In the genomic region with DNA sequence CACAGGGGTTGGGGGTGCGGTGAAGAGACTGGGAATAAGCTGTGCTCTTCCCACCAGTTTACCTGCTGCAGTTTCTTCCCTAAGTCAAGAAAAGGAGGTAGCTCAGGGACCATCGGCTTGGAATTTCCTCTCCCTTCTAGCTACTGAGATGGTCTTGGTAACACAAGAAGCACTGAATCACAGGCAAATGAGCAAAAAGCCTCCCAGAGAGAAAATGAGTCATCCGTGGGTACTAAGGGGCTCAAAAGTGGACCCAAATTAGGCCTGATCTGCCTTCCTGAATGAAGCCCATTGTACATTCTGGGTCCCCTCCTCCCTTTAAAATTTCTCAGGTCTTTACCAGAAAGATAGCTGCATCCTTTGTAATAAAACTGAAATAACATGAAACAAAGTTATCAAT, we compare ENCODE assay signal across 15 cellular contexts. TPM values are rescaled to one million over a fixed set of nuclear protein-coding genes. Genes with fewer than 3 reads are reported as not detected.
DNase-seq lines count a peak whose midpoint lies in the region; FAIRE-seq and TF ChIP-seq lines count a peak whose summit lies in the region.
"Had no signal": no experiment of that assay in that cellular context is flagged by ENCODE, and none has a peak within 500 bp of the region (broad histone marks: within the 10 kb centered on the region; RNA-seq: fewer than 3 reads in every experiment).

No MANE protein-coding gene starts in this region.

- peaks cover 12% of the 10 kb centered on the region for H3F3A ChIP-seq in smooth muscle cell (ENCODE audit: low read depth)

- no peaks in the 10 kb centered on the region for H3K36me3 ChIP-seq in SJCRH30
- H3K36me3 ChIP-seq in smooth muscle cell (ENCODE audit: low read depth) = no peaks in the 10 kb centered on the region

- TF ChIP-seq CTCF in smooth muscle cell (IDR thresholded peaks at IDR 0.05; ENCODE audit: borderline replicate concordance, insufficient read depth, poor library complexity, severe bottlenecking) = no peak

- no peaks in the 10 kb centered on the region for H4K20me1 ChIP-seq in smooth muscle cell (ENCODE audit: low read depth)

- no peak overlapping the region for H3K4me3 ChIP-seq in SJCRH30
- no peak overlapping the region for H3K4me3 ChIP-seq in smooth muscle cell
- H3K4me3 ChIP-seq: thoracic aorta had no signal

- WGBS in smooth muscle cell (ENCODE audit: low lambda C conversion rate) = 50% methylated on average over 3 of the region's 3 CpGs

- H3K27ac ChIP-seq in SJCRH30 = no peak overlapping the region; the same call in 1 of the 2 replicates
- peak overlapping the region; percentile 61 for H3K27ac ChIP-seq in epithelial cell of prostate
- peak overlapping the region; percentile 56 for H3K27ac ChIP-seq in smooth muscle cell (ENCODE audit: low read depth)
- H3K27ac ChIP-seq: thoracic aorta had no signal

- peak overlapping the region; percentile 6 for H3K4me2 ChIP-seq in smooth muscle cell

- H3K9me3 ChIP-seq in SJCRH30 (replicated peaks) = no peaks in the 10 kb centered on the region
- no peaks in the 10 kb centered on the region for H3K9me3 ChIP-seq in smooth muscle cell (replicated peaks; ENCODE audit: low read depth)
- H3K9me3 ChIP-seq: thoracic aorta had no signal

- DNase-seq in H54 (ENCODE audit: insufficient read length, low spot score) (peak; percentile 37), SJCRH30 (peak; percentile 16 to 51), epithelial cell of prostate (ENCODE audit: low read depth, low spot score) (no peak), smooth muscle cell (lab: John Stamatoyannopoulos, UW; ENCODE audit: unreplicated experiment) (no peak), HK-2 (ENCODE audit: unreplicated experiment) (no peak), NCI-H2227 (lab: John Stamatoyannopoulos, UW; ENCODE audit: unreplicated experiment) (no peak), HuH-7.5 (ENCODE audit: low spot score) (no peak)
- DNase-seq: activated gamma-delta T cell treated with Interleukin-2 at 50 U/mL for 16 hours; cerebellar nuclear complex; GOT3; naive thymus-derived CD8-positive, alpha-beta T cell; right cardiac atrium had no signal

- no peak overlapping the region for H3K9ac ChIP-seq in smooth muscle cell (ENCODE audit: low read depth)

- H3K4me1 ChIP-seq in SJCRH30 (peaks cover 11% of the 10 kb centered on the region), smooth muscle cell (ENCODE audit: low read depth) (peaks cover 6% of the 10 kb centered on the region)

- H2AFZ ChIP-seq in smooth muscle cell (ENCODE audit: low read depth) = no peak overlapping the region

- no peaks in the 10 kb centered on the region for H3K79me2 ChIP-seq in smooth muscle cell (ENCODE audit: low read depth)

- TF ChIP-seq POLR2A in H54 (IDR thresholded peaks at IDR 0.05; ENCODE audit: low read depth, low read length) = no peak

- peak; percentile 74 for FAIRE-seq in H54 (lab: Jason Lieb, UNC)
- FAIRE-seq: frontal cortex, HTR-8/SVneo had no signal

- H3K27me3 ChIP-seq in SJCRH30 (no peaks in the 10 kb centered on the region), smooth muscle cell (ENCODE audit: low read depth) (no peaks in the 10 kb centered on the region)

RNA-seq across cellular contexts. Expression of gene PTPN3, which starts 49.9 kb away (rescaled TPM):
- total RNA-seq in SJCRH30 (2014; rRNA removed; shearing (Covaris generic)) = 6.3 and 8.1 TPM in 2 replicates
- total RNA-seq in smooth muscle cell = 4.7 and 5.5 TPM in 2 replicates
- 2.2 and 5.3 TPM in 2 replicates for polyA plus RNA-seq in smooth muscle cell
- total RNA-seq: naive thymus-derived CD8-positive, alpha-beta T cell had no signal
- polyA plus RNA-seq: naive thymus-derived CD8-positive, alpha-beta T cell had no signal

Comparison
In these comparisons a context has a peak if more than half of its experiments do, and no peak if none do; other contexts are left out.
1. DNase-seq: peak in H54 (single experiment) and SJCRH30 (2 of 2); none in epithelial cell of prostate (single experiment), smooth muscle cell (single experiment), HK-2 (single experiment), NCI-H2227 (single experiment) and HuH-7.5 (single experiment).